Comparison of ENCODE assay signal across 8 cellular contexts in the genomic region with DNA sequence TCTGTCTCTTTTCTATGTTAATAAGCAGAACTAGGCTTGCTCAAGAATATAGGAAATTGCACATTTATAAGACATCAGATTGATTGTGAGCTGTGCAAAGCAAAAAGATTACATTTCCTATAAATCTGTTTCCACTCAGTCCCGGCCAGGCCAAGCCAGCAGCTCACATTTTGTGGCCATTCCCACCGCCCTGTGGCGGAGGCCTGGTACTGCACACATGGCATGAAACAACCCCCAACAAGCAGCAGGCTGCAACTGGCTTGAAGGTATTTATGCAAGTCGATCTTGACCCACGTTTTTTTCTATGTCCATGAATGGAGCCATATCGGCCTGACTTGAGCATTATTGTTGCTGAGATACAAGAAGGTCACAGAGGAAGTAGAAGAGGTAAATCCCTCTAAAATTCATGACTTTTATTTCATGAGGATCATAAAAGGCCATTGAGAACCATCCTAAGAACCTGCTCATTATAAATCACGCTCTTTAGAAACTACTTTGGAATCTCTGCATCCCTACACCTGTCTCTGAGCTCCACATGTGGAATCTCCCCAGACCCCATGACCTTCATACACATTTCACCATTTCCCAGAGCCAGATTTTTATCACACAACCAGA.
DNase-seq lines count a peak whose midpoint lies in the region; FAIRE-seq and TF ChIP-seq lines count a peak whose summit lies in the region.

No MANE protein-coding gene starts in this region.

- intact Hi-C loops in vagina (cut with DNase I): no loop called here

- H3K9ac ChIP-seq in KMS-11 (no peak overlapping the region), neural cell (ENCODE audit: low read length) (no peak overlapping the region)

- H2AFZ ChIP-seq in KMS-11 (ENCODE audit: low read depth) (no peak overlapping the region), neural cell (ENCODE audit: low read depth, low read length) (no peak overlapping the region)

- no peak overlapping the region for H3K4me3 ChIP-seq in KMS-11 (IDR thresholded peaks at IDR 0.05; ENCODE audit: insufficient read depth, low read depth, low read length)
- no peak overlapping the region for H3K4me3 ChIP-seq in fibroblast of the aortic adventitia (ENCODE audit: low read depth, low read length)
- H3K4me3 ChIP-seq in neural cell (ENCODE audit: low read length): no peak overlapping the region
- H3K4me3 ChIP-seq in vagina: no peak overlapping the region

- H3K9me3 ChIP-seq in neural cell (ENCODE audit: low read length) (no peaks in the 10 kb centered on the region), vagina (no peaks in the 10 kb centered on the region)

- in situ Hi-C loops in ACHN (cut with HindIII; ENCODE audit: low pct_ligation_motif_present, low pct_unique_long_range_greater_than_20kb, low sequenced_read_pairs): no loop called here

- H3K27me3 ChIP-seq in KMS-11 (ENCODE audit: insufficient read depth, low read depth) (no peaks in the 10 kb centered on the region), neural cell (ENCODE audit: insufficient read depth, low read depth, low read length) (no peaks in the 10 kb centered on the region), vagina (no peaks in the 10 kb centered on the region)

- no peaks in the 10 kb centered on the region for H3F3A ChIP-seq in neural cell (ENCODE audit: insufficient read depth, low read length, poor library complexity, severe bottlenecking)

- H3K4me2 ChIP-seq in KMS-11: no peak overlapping the region
- H3K4me2 ChIP-seq in neural cell (ENCODE audit: low read length): no peak overlapping the region

- no peak for FAIRE-seq in GM12891 (lab: Jason Lieb, UNC)

- no peaks in the 10 kb centered on the region for H3K36me3 ChIP-seq in KMS-11 (ENCODE audit: insufficient read depth)
- H3K36me3 ChIP-seq in neural cell (ENCODE audit: insufficient read depth, low read length): no peaks in the 10 kb centered on the region
- no peaks in the 10 kb centered on the region for H3K36me3 ChIP-seq in vagina

- H3K79me2 ChIP-seq in KMS-11 (ENCODE audit: insufficient read depth, low read depth) (no peaks in the 10 kb centered on the region), neural cell (replicated peaks; ENCODE audit: insufficient read depth, low read length) (no peaks in the 10 kb centered on the region)

- peak; percentile 66 for DNase-seq in ACHN
- peak; percentile 23 for DNase-seq in GM12891 (ENCODE audit: insufficient read length, low spot score)
- DNase-seq in activated CD4-positive, alpha-beta T cell treated with anti-CD3 and anti-CD28 coated beads, Interleukin-2, amount 50 U/mL, for 48 hours: peak; percentile 31 to 42
- peak; percentile 71 for DNase-seq in fibroblast of the aortic adventitia (ENCODE audit: low read depth)
- DNase-seq in vagina (ENCODE audit: extremely low spot score in 2 of 2): no peak
- DNase-seq in NCI-H187 treated with DMSO at 0.1 percent for 48 hours (lab: John Stamatoyannopoulos, UW): no peak

- no peaks in the 10 kb centered on the region for H4K20me1 ChIP-seq in KMS-11 (ENCODE audit: insufficient read depth)
- H4K20me1 ChIP-seq in neural cell (ENCODE audit: insufficient read depth): no peaks in the 10 kb centered on the region

- no peak for TF ChIP-seq POLR2A in GM12891 (IDR thresholded peaks at IDR 0.05; ENCODE audit: low read depth, low read length)
- no peak for TF ChIP-seq POLR2A in vagina (IDR thresholded peaks at IDR 0.05)

- H3K27ac ChIP-seq in KMS-11: no peak overlapping the region
- H3K27ac ChIP-seq in neural cell (ENCODE audit: low read length): no peak overlapping the region
- no peak overlapping the region for H3K27ac ChIP-seq in vagina

- TF ChIP-seq EP300 in neural cell (conservative IDR thresholded peaks at IDR 0.05; ENCODE audit: poor library complexity, severe bottlenecking): no peak

- peak; percentile 77 for TF ChIP-seq RAD21 in neural cell (conservative IDR thresholded peaks at IDR 0.05)

- TF ChIP-seq CTCF in KMS-11 (conservative IDR thresholded peaks at IDR 0.05; ENCODE audit: low read depth, low read length): peak; percentile 44; the same call in 1 of the 2 replicates
- peak; percentile 95 for TF ChIP-seq CTCF in fibroblast of the aortic adventitia (IDR thresholded peaks at IDR 0.05; ENCODE audit: insufficient read depth, low read length)
- peak; percentile 77 for TF ChIP-seq CTCF in neural cell (IDR thresholded peaks at IDR 0.05; ENCODE audit: poor library complexity, severe bottlenecking)
- peak in 2 of 3 experiments; percentile 42 to 68 for TF ChIP-seq CTCF in vagina (IDR thresholded peaks at IDR 0.05)

- H3K4me1 ChIP-seq in KMS-11 (ENCODE audit: low read depth, poor library complexity, severe bottlenecking) (no peaks in the 10 kb centered on the region), vagina (no peaks in the 10 kb centered on the region)

- H3K9me2 ChIP-seq in neural cell (ENCODE audit: insufficient read depth, low read length): no peaks in the 10 kb centered on the region

TF ChIP-seq in GM12891, 5 proteins besides CTCF, POLR2A, EP300 and RAD21:
- TF ChIP-seq POU2F2 (IDR thresholded peaks at IDR 0.05; ENCODE audit: low read depth, low read length): no peak
- no peak for TF ChIP-seq TAF1 (IDR thresholded peaks at IDR 0.05; ENCODE audit: low read depth, low read length)
- TF ChIP-seq SPI1 (IDR thresholded peaks at IDR 0.05; ENCODE audit: low read depth, low read length): no peak
- no peak for TF ChIP-seq POLR2AphosphoS5 (IDR thresholded peaks at IDR 0.05; ENCODE audit: low read depth, low read length)
- TF ChIP-seq PAX5 (IDR thresholded peaks at IDR 0.05; ENCODE audit: insufficient read depth, low read length, severe bottlenecking): no peak
TF ChIP-seq in GM12891: peak in this region for 0.

TF ChIP-seq in neural cell, 6 proteins besides CTCF, POLR2A, EP300 and RAD21:
- TF ChIP-seq EZH2 (IDR thresholded peaks at IDR 0.05; ENCODE audit: borderline replicate concordance, insufficient read depth, low read length, poor library complexity, severe bottlenecking) (no peak), SMC3 (conservative IDR thresholded peaks at IDR 0.05; ENCODE audit: poor library complexity) (peak; percentile 75)
TF ChIP-seq in neural cell: peak in this region for 1.

Comparison
In these comparisons a context has a peak if more than half of its experiments do, and no peak if none do; other contexts are left out.
1. DNase-seq: peak in ACHN (single experiment), GM12891 (single experiment), activated CD4-positive, alpha-beta T cell treated with anti-CD3 and anti-CD28 coated beads, Interleukin-2, amount 50 U/mL, for 48 hours (2 of 2) and fibroblast of the aortic adventitia (single experiment); none in vagina (0 of 2) and NCI-H187 treated with DMSO at 0.1 percent for 48 hours (single experiment).
2. CTCF ChIP-seq: peak in every context shown above with its lines; median percentile 95 in fibroblast of the aortic adventitia; 77 in neural cell; 55 in vagina; 44 in KMS-11.